In genomic region chr17:65824901-65825300, GRCh38 we compare ENCODE assay signal across 30 cellular contexts.
"Had no signal": no experiment of that assay in that cellular context is flagged by ENCODE, and none has a peak within 500 bp of the region (broad histone marks: within the 10 kb centered on the region; RNA-seq: fewer than 3 reads in every experiment).

No MANE protein-coding gene starts in this region.

- H3K79me2 ChIP-seq: hepatocyte, parathyroid adenoma had no signal

- ATAC-seq: gastroesophageal sphincter; heart left ventricle; left lobe of liver; naive thymus-derived CD4-positive, alpha-beta T cell; sciatic nerve; stimulated activated naive CD8-positive, alpha-beta T cell treated with anti-CD3 and anti-CD28 coated beads, Interleukin-15, amount 100 ng/mL, for 72 hours had no signal

- H3K9me3 Mint-ChIP-seq: endodermal cell had no signal

- H3K27ac Mint-ChIP-seq: endodermal cell; naive thymus-derived CD4-positive, alpha-beta T cell; nephron; neural progenitor cell; progenitor cell of endocrine pancreas; stimulated activated naive CD8-positive, alpha-beta T cell treated with anti-CD3 and anti-CD28 coated beads, Interleukin-15, amount 100 ng/mL, for 72 hours had no signal

- H3K27me3 Mint-ChIP-seq: progenitor cell of endocrine pancreas; stimulated activated naive CD8-positive, alpha-beta T cell treated with anti-CD3 and anti-CD28 coated beads, Interleukin-15, amount 100 ng/mL, for 72 hours had no signal

- H3K9me3 ChIP-seq: gastroesophageal sphincter, thyroid gland, vagina had no signal

- H2AFZ ChIP-seq: hepatocyte, neural progenitor cell, parathyroid adenoma had no signal

- DNase-seq: cortex of kidney; effector CD8-positive, alpha-beta T cell; endodermal cell; foreskin fibroblast; heart left ventricle; kidney; mammary epithelial cell; mesendoderm; midbrain; naive thymus-derived CD4-positive, alpha-beta T cell; stimulated activated CD4-positive, alpha-beta T cell treated with anti-CD3 and anti-CD28 coated beads, Interleukin-12 subunit alpha, Interleukin-12 subunit beta, amount 100 ng/mL, for 4 hours; stimulated activated CD4-positive, alpha-beta T cell treated with anti-CD3 and anti-CD28 coated beads, Interleukin-1b, Interleukin-23, amount 100 ng/mL, for 48 hours; stimulated activated CD4-positive, alpha-beta T cell treated with anti-CD3 and anti-CD28 coated beads, Interleukin-4, amount 100 ng/mL, for 1 hour; stimulated activated CD8-positive, alpha-beta memory T cell treated with anti-CD3 and anti-CD28 coated beads, Interleukin-4, amount 100 ng/mL, for 48 hours; stimulated activated naive CD4-positive, alpha-beta T cell; stimulated activated naive CD8-positive, alpha-beta T cell treated with anti-CD3 and anti-CD28 coated beads, Interleukin-15, amount 100 ng/mL, for 72 hours; thyroid gland; trophoblast cell had no signal

- H3K27me3 ChIP-seq: esophagus muscularis mucosa, gastroesophageal sphincter, heart left ventricle, hepatocyte, neural progenitor cell, right atrium auricular region, thyroid gland, vagina had no signal

- H3K4me1 Mint-ChIP-seq: endodermal cell, nephron, neural progenitor cell had no signal

- H3K4me3 ChIP-seq: esophagus muscularis mucosa, gastroesophageal sphincter, heart left ventricle, hepatocyte, neural progenitor cell, right atrium auricular region, smooth muscle cell, thyroid gland, vagina had no signal

- H3K4me3 Mint-ChIP-seq: endodermal cell; naive thymus-derived CD4-positive, alpha-beta T cell; nephron; neural progenitor cell; stimulated activated naive CD8-positive, alpha-beta T cell treated with anti-CD3 and anti-CD28 coated beads, Interleukin-15, amount 100 ng/mL, for 72 hours had no signal

- H3K36me3 ChIP-seq: esophagus muscularis mucosa, gastroesophageal sphincter, neural progenitor cell, right atrium auricular region, thyroid gland, vagina had no signal

- H3K4me2 ChIP-seq: hepatocyte, neural progenitor cell, smooth muscle cell had no signal

- H3K27ac ChIP-seq: esophagus muscularis mucosa, gastroesophageal sphincter, heart left ventricle, hepatocyte, neural progenitor cell, parathyroid adenoma, right atrium auricular region, thyroid gland, vagina had no signal

- H3K9ac ChIP-seq: neural progenitor cell, parathyroid adenoma had no signal

- H3K4me1 ChIP-seq: esophagus muscularis mucosa, gastroesophageal sphincter, neural progenitor cell, parathyroid adenoma, right atrium auricular region, thyroid gland, vagina had no signal
